In genomic region chr1:213719462-213719861, GRCh38 we compare ENCODE assay signal across 1 cellular context.
TF ChIP-seq lines count a peak whose summit lies in the region.

No MANE protein-coding gene starts in this region.

TF ChIP-seq in K562, 482 proteins besides CTCF, POLR2A, EP300 and RAD21 (continued from another document):
- TF ChIP-seq RERE (CRISPR knock-in tag; IDR thresholded peaks at IDR 0.05; ENCODE audit: borderline replicate concordance), result no peak
TF ChIP-seq in K562: peak in this region for 4.
